8 cellular contexts compared by ENCODE assay signal in genomic region chr11:47642099-47642855, GRCh38. TPM values are rescaled to one million over a fixed set of nuclear protein-coding genes. Genes with fewer than 3 reads are reported as not detected.
DNase-seq lines count a peak whose midpoint lies in the region; ATAC-seq lines count a peak whose summit lies in the region.

MTCH2 (minus strand) TSS chr11:47642559; CDS start chr11:47642465, 94 bp downstream.

- H3K27me3 Mint-ChIP-seq in IgD-negative memory B cell, result no peaks in the 10 kb centered on the region

- DNase-seq in DMS 273 treated with DMSO at 0.1 percent for 48 hours (lab: John Stamatoyannopoulos, UW) (peak; percentile 86), OCI-M1 (lab: John Stamatoyannopoulos, UW) (peak; percentile 98), activated T-cell treated with anti-CD3 and anti-CD28 coated beads for 4 hours (peak; percentile 94), epithelial cell of prostate (ENCODE audit: low read depth, low spot score) (peak; percentile 84), mucosa of gallbladder (ENCODE audit: low spot score) (peak; percentile 97)
- peak; percentile 91 to 92 for DNase-seq in stimulated activated CD8-positive, alpha-beta memory T cell treated with anti-CD3 and anti-CD28 coated beads, Interleukin-4, amount 100 ng/mL, for 4 hours (ENCODE audit: low read depth in 2 of 2, low spot score in 1 of 2)

- H3K4me3 Mint-ChIP-seq in IgD-negative memory B cell, result peak within 1 kb of the TSS; percentile 80 to 97 (median 92)

- H3K4me1 Mint-ChIP-seq in IgD-negative memory B cell, result peaks cover 15 to 18% (median 17%) of the 10 kb centered on the region in 3 donors

- peaks cover 0 to 3% (median 0%) of the 10 kb centered on the region in 3 donors for H3K9me3 Mint-ChIP-seq in IgD-negative memory B cell

- H3K36me3 Mint-ChIP-seq in IgD-negative memory B cell, result peaks cover 5% of the 10 kb centered on the region

- H3K27ac ChIP-seq in epithelial cell of prostate, result peak within 1 kb of the TSS; percentile 80

- peak; percentile 89 for ATAC-seq in GM21529 (IDR thresholded peaks at IDR 0.05; ENCODE audit: unreplicated experiment)

- H3K27ac Mint-ChIP-seq in IgD-negative memory B cell, result peak within 1 kb of the TSS; percentile 82 to 96 (median 84)

RNA-seq across cellular contexts. Expression of gene MTCH2, which starts in this region (rescaled TPM):
- polyA plus RNA-seq in IgD-negative memory B cell, result 58.9 TPM
- 65.7 TPM for total RNA-seq in mucosa of gallbladder

Comparison
In these comparisons a context has a peak if more than half of its experiments do, and no peak if none do; other contexts are left out.
1. Peak in every context shown above with its lines: DNase-seq, ATAC-seq and H3K27ac ChIP-seq.